8 cellular contexts compared by ENCODE assay signal in the genomic region with DNA sequence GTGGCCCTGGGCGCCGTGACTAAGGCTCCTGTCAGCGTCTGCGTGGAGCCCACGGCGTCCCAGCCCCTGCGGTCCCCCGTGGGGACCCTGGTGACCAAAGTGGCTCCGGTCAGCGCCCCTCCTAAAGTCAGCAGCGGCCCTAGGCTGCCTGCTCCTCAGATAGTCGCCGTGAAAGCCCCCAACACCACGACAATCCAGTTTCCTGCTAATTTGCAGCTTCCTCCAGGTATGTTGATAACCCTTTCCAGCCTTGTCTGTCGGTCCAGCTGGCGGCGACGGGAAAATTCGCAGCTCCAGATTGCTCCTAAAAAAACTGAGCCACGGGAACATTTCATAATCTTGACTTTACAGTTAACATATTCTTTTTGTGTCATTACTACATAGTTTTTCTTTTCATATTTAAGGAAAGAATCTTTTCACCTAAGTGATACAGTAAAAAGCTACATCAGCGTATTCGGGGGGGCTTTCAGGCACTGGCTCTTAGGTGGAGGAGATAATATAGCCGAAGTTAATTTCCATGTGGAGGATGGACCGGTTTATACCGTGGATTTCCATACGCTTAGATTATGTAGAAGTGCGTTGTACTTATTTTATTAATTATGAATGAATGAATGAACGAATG. TPM values are rescaled to one million over a fixed set of nuclear protein-coding genes. Genes with fewer than 3 reads are reported as not detected.
A peak's percentile ranks its signal among the peaks of the same experiment; 100 is the strongest.
DNase-seq lines count a peak whose midpoint lies in the region; ATAC-seq and TF ChIP-seq lines count a peak whose summit lies in the region.

No MANE protein-coding gene starts in this region.

- no peak for ATAC-seq in CD8-positive, alpha-beta T cell
- ATAC-seq in stimulated activated naive CD8-positive, alpha-beta T cell treated with anti-CD3 and anti-CD28 coated beads, Interleukin-15, amount 100 ng/mL, for 72 hours = no peak
- no peak for ATAC-seq in GM18511 (IDR thresholded peaks at IDR 0.05; ENCODE audit: unreplicated experiment)

- TF ChIP-seq CTCF in CD8-positive, alpha-beta T cell (IDR thresholded peaks at IDR 0.05) = no peak
- TF ChIP-seq CTCF in HFFc6 (IDR thresholded peaks at IDR 0.05) = no peak

- H3K27me3 ChIP-seq in CD8-positive, alpha-beta T cell (ENCODE audit: insufficient read depth, low read length) = no peaks in the 10 kb centered on the region
- peaks cover 12% of the 10 kb centered on the region for H3K27me3 ChIP-seq in iPS-18a (ENCODE audit: control insufficient read depth, insufficient read depth, low read length)

- H3K27me3 Mint-ChIP-seq in CD8-positive, alpha-beta T cell (ENCODE audit: low read depth) = no peaks in the 10 kb centered on the region
- H3K27me3 Mint-ChIP-seq in HFFc6 (ENCODE audit: insufficient read depth) = peaks cover 3% of the 10 kb centered on the region
- no peaks in the 10 kb centered on the region for H3K27me3 Mint-ChIP-seq in activated CD4-positive, alpha-beta memory T cell treated with anti-CD3 and anti-CD28 coated beads for 36 hours
- H3K27me3 Mint-ChIP-seq in stimulated activated naive CD8-positive, alpha-beta T cell treated with anti-CD3 and anti-CD28 coated beads, Interleukin-15, amount 100 ng/mL, for 72 hours = no peaks in the 10 kb centered on the region

- peaks cover 12% of the 10 kb centered on the region for H3K36me3 Mint-ChIP-seq in CD8-positive, alpha-beta T cell
- H3K36me3 Mint-ChIP-seq in HFFc6 (ENCODE audit: low read depth) = no peaks in the 10 kb centered on the region
- H3K36me3 Mint-ChIP-seq in activated CD4-positive, alpha-beta memory T cell treated with anti-CD3 and anti-CD28 coated beads for 36 hours = peaks cover 9% of the 10 kb centered on the region

- peaks cover 37% of the 10 kb centered on the region for H3K4me1 Mint-ChIP-seq in CD8-positive, alpha-beta T cell (ENCODE audit: low read depth)
- peaks cover 15% of the 10 kb centered on the region; the same call in 1 of the 2 replicates for H3K4me1 Mint-ChIP-seq in HFFc6 (ENCODE audit: low read depth)
- peaks cover 37% of the 10 kb centered on the region for H3K4me1 Mint-ChIP-seq in activated CD4-positive, alpha-beta memory T cell treated with anti-CD3 and anti-CD28 coated beads for 36 hours (ENCODE audit: low read depth)
- H3K4me1 Mint-ChIP-seq in stimulated activated naive CD8-positive, alpha-beta T cell treated with anti-CD3 and anti-CD28 coated beads, Interleukin-15, amount 100 ng/mL, for 72 hours = peaks cover 40% of the 10 kb centered on the region

- peak overlapping the region; percentile 96 for H3K4me3 Mint-ChIP-seq in CD8-positive, alpha-beta T cell
- peak overlapping the region; percentile 90 for H3K4me3 Mint-ChIP-seq in HFFc6
- H3K4me3 Mint-ChIP-seq in activated CD4-positive, alpha-beta memory T cell treated with anti-CD3 and anti-CD28 coated beads for 36 hours = peak overlapping the region; percentile 90
- H3K4me3 Mint-ChIP-seq in stimulated activated naive CD8-positive, alpha-beta T cell treated with anti-CD3 and anti-CD28 coated beads, Interleukin-15, amount 100 ng/mL, for 72 hours = peak overlapping the region; percentile 94 to 96

- no peak for DNase-seq in CD8-positive, alpha-beta T cell
- no peak for DNase-seq in HFFc6
- DNase-seq in activated CD4-positive, alpha-beta memory T cell treated with anti-CD3 and anti-CD28 coated beads for 36 hours = no peak
- no peak for DNase-seq in stimulated activated naive CD8-positive, alpha-beta T cell treated with anti-CD3 and anti-CD28 coated beads, Interleukin-15, amount 100 ng/mL, for 72 hours
- no peak for DNase-seq in DMS79 (lab: John Stamatoyannopoulos, UW)
- no peak for DNase-seq in NCI-H146 treated with DMSO at 0.1 percent for 48 hours (lab: John Stamatoyannopoulos, UW; ENCODE audit: unreplicated experiment)

- no peaks in the 10 kb centered on the region for H3K36me3 ChIP-seq in CD8-positive, alpha-beta T cell (ENCODE audit: insufficient read depth, low read length)
- no peaks in the 10 kb centered on the region for H3K36me3 ChIP-seq in iPS-18a (ENCODE audit: control insufficient read depth, low read depth, low read length)

- H3K4me1 ChIP-seq in CD8-positive, alpha-beta T cell (ENCODE audit: insufficient read depth, low read length) = peaks cover 15% of the 10 kb centered on the region
- peaks cover 25% of the 10 kb centered on the region for H3K4me1 ChIP-seq in iPS-18a (ENCODE audit: control insufficient read depth, low read depth, low read length)

- POLR2A ChIA-PET in CD8-positive, alpha-beta T cell (lab: Charles Lee) = interaction anchor here (0.6 to 2.2 kb wide), 8 partner anchors 8 to 137 kb away, joined by 3 to 8 read pairs (median 4); a partner anchor contains a TSS
- POLR2A ChIA-PET in activated CD4-positive, alpha-beta memory T cell treated with anti-CD3 and anti-CD28 coated beads for 36 hours (lab: Charles Lee) = interaction anchor here (3.5 kb wide), 1 partner anchor 11 kb away, joined by 18 read pairs; no protein-coding TSS in a partner anchor

- H3K4me3 ChIP-seq in CD8-positive, alpha-beta T cell (ENCODE audit: low read depth, low read length) = peak overlapping the region; percentile 63
- peak overlapping the region; percentile 88 for H3K4me3 ChIP-seq in iPS-18a (ENCODE audit: low read length)

- H3K9ac ChIP-seq in iPS-18a (ENCODE audit: low read length) = peak overlapping the region; percentile 74

- no peaks in the 10 kb centered on the region for H3K9me3 Mint-ChIP-seq in CD8-positive, alpha-beta T cell
- no peaks in the 10 kb centered on the region for H3K9me3 Mint-ChIP-seq in HFFc6
- H3K9me3 Mint-ChIP-seq in activated CD4-positive, alpha-beta memory T cell treated with anti-CD3 and anti-CD28 coated beads for 36 hours = no peaks in the 10 kb centered on the region
- no peaks in the 10 kb centered on the region for H3K9me3 Mint-ChIP-seq in stimulated activated naive CD8-positive, alpha-beta T cell treated with anti-CD3 and anti-CD28 coated beads, Interleukin-15, amount 100 ng/mL, for 72 hours

- H3K27ac ChIP-seq in CD8-positive, alpha-beta T cell (ENCODE audit: low read depth, low read length) = peak overlapping the region; percentile 82
- no peak overlapping the region for H3K27ac ChIP-seq in iPS-18a (ENCODE audit: low read length)

- H3K9me3 ChIP-seq in CD8-positive, alpha-beta T cell (ENCODE audit: low read length) = no peaks in the 10 kb centered on the region
- no peaks in the 10 kb centered on the region for H3K9me3 ChIP-seq in iPS-18a (ENCODE audit: control insufficient read depth, low read depth, low read length)

- H3K27ac Mint-ChIP-seq in CD8-positive, alpha-beta T cell = peak overlapping the region; percentile 93
- peak overlapping the region; percentile 60 for H3K27ac Mint-ChIP-seq in HFFc6
- peak overlapping the region; percentile 81 for H3K27ac Mint-ChIP-seq in activated CD4-positive, alpha-beta memory T cell treated with anti-CD3 and anti-CD28 coated beads for 36 hours
- peak overlapping the region; percentile 97 for H3K27ac Mint-ChIP-seq in stimulated activated naive CD8-positive, alpha-beta T cell treated with anti-CD3 and anti-CD28 coated beads, Interleukin-15, amount 100 ng/mL, for 72 hours

- CTCF ChIA-PET in CD8-positive, alpha-beta T cell (lab: Charles Lee) = interaction anchor here (0.6 kb wide), 1 partner anchor 37 kb away, joined by 3 read pairs; no protein-coding TSS in a partner anchor
- CTCF ChIA-PET in activated CD4-positive, alpha-beta memory T cell treated with anti-CD3 and anti-CD28 coated beads for 36 hours (lab: Charles Lee) = no interaction called here

- intact Hi-C loops in CD8-positive, alpha-beta T cell (cut with DNase I, micrococcal nuclease) = loop anchor here in 1 of 2 experiments (2.0 to 5.0 kb wide), 2 partner anchors 40 to 138 kb away; no protein-coding TSS in a partner anchor
- intact Hi-C loops in activated CD4-positive, alpha-beta memory T cell treated with anti-CD3 and anti-CD28 coated beads for 36 hours (cut with micrococcal nuclease) = loop anchor here (5.0 to 10.0 kb wide), 2 partner anchors 35 to 328 kb away; no protein-coding TSS in a partner anchor

RNA-seq across cellular contexts. Expression of a gene that starts 0.9 kb away (rescaled TPM):
- 10 to 100 TPM; 11.5 to 12.3 TPM for total RNA-seq in CD8-positive, alpha-beta T cell
- 1 to 10 TPM in 5 of 6 experiments, under 1 TPM in 1; 0.94 to 2.2 (median 1.3) TPM for total RNA-seq in HFFc6 (2021; fragmentation: NEBNext Ultra II Directional; extraction: Animal tissue kit (Norgen Biotek cat#: 25700))
- 10 to 100 TPM; 12.5 to 12.7 TPM for total RNA-seq in activated CD4-positive, alpha-beta memory T cell treated with anti-CD3 and anti-CD28 coated beads for 36 hours
